In genomic region chr2:150939087-150939486, GRCh38 we compare ENCODE assay signal across 1 cellular context.
TF ChIP-seq lines count a peak whose summit lies in the region.

No MANE protein-coding gene starts in this region.

TF ChIP-seq in WTC11, 78 proteins besides CTCF, POLR2A, EP300 and RAD21 (continued from another document):
- no peak for TF ChIP-seq FOXP4 (CRISPR knock-in tag; IDR thresholded peaks at IDR 0.05)
- TF ChIP-seq MYBL2 (CRISPR knock-in tag; IDR thresholded peaks at IDR 0.05): no peak
- TF ChIP-seq ZNF512 (CRISPR knock-in tag; IDR thresholded peaks at IDR 0.05; ENCODE audit: borderline replicate concordance): no peak
- no peak for TF ChIP-seq TP53 (CRISPR knock-in tag; IDR thresholded peaks at IDR 0.05)
- no peak for TF ChIP-seq NFYB (CRISPR knock-in tag; conservative IDR thresholded peaks at IDR 0.05; ENCODE audit: low read depth)
TF ChIP-seq in WTC11: peak in this region for 0.
